10 cellular contexts compared by ENCODE assay signal in the genomic region with DNA sequence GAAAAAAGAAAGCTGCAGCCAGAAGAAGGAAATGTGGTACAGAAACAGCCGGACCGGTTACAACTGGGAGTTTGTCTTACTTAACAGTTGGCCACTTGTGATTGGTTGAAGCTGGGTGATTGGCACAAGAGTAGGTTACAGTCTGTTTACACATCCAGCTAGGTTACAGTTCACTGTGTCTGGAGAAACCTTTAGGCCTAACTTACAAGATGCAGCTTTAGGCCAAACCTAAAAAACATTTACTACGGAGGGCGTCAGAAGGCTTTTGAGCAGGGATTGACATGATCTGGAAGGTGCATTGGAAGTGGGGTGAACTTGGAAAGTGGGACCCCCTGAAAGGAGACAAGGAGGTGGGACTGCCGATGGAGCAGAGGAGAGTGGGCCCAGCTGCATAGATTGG.
DNase-seq lines count a peak whose midpoint lies in the region; ATAC-seq and TF ChIP-seq lines count a peak whose summit lies in the region.
"Had no signal": no experiment of that assay in that cellular context is flagged by ENCODE, and none has a peak within 500 bp of the region (broad histone marks: within the 10 kb centered on the region; RNA-seq: fewer than 3 reads in every experiment).

No MANE protein-coding gene starts in this region.

- TF ChIP-seq POLR2A in NB4 (IDR thresholded peaks at IDR 0.05; ENCODE audit: extremely low read depth, insufficient read length) (no peak), esophagus muscularis mucosa (IDR thresholded peaks at IDR 0.05; ENCODE audit: low read depth) (no peak)

- TF ChIP-seq EP300 in esophagus muscularis mucosa (IDR thresholded peaks at IDR 0.05), result no peak

- intact Hi-C loops in activated T-helper 2 cell treated with anti-CD3 and anti-CD28 coated beads, Interferon-gamma antibody, Interleukin-2, Interleukin-4, amounts not matched to agents 10 μg/mL and 5 μg/mL and 100 μg/mL, durations not matched to agents 14 hours and 24 hours and 36 hours (cut with micrococcal nuclease), result loop anchor here (10.0 kb wide), 1 partner anchor 173 kb away; no protein-coding TSS in a partner anchor
- intact Hi-C loops in esophagus muscularis mucosa (cut with DNase I), result no loop called here

- H3K36me3 ChIP-seq in muscle layer of duodenum (ENCODE audit: control insufficient read depth in 1 of 2, insufficient read depth in 2 of 2, low read length in 2 of 2) (no peaks in the 10 kb centered on the region), MG63 (no peaks in the 10 kb centered on the region), esophagus muscularis mucosa (no peaks in the 10 kb centered on the region)
- H3K36me3 ChIP-seq: breast epithelium had no signal

- H3K27me3 ChIP-seq in muscle layer of duodenum (ENCODE audit: low read depth, low read length) (no peaks in the 10 kb centered on the region), MG63 (no peaks in the 10 kb centered on the region), esophagus muscularis mucosa (no peaks in the 10 kb centered on the region)
- H3K27me3 ChIP-seq: breast epithelium had no signal

- H3K9me3 Mint-ChIP-seq in activated T-helper 2 cell treated with anti-CD3 and anti-CD28 coated beads, Interferon-gamma antibody, Interleukin-2, Interleukin-4, amounts not matched to agents 10 μg/mL and 5 μg/mL and 100 μg/mL, durations not matched to agents 14 hours and 24 hours and 36 hours, result peaks cover 7% of the 10 kb centered on the region

- H3K36me3 Mint-ChIP-seq in activated T-helper 2 cell treated with anti-CD3 and anti-CD28 coated beads, Interferon-gamma antibody, Interleukin-2, Interleukin-4, amounts not matched to agents 10 μg/mL and 5 μg/mL and 100 μg/mL, durations not matched to agents 14 hours and 24 hours and 36 hours (ENCODE audit: low read depth), result no peaks in the 10 kb centered on the region

- no peak overlapping the region for H3K4me3 ChIP-seq in AG10803 (ENCODE audit: low read length)
- H3K4me3 ChIP-seq in NB4 (ENCODE audit: low read depth, low read length), result no peak overlapping the region
- H3K4me3 ChIP-seq in muscle layer of duodenum (ENCODE audit: low read depth in 1 of 2, low read length in 2 of 2), result no peak overlapping the region
- H3K4me3 ChIP-seq in MG63, result no peak overlapping the region
- no peak overlapping the region for H3K4me3 ChIP-seq in esophagus muscularis mucosa
- H3K4me3 ChIP-seq: breast epithelium had no signal

- WGBS in esophagus muscularis mucosa, result 65% methylated on average over 5 of the region's 5 CpGs

- H3K27ac ChIP-seq in epithelial cell of prostate (no peak overlapping the region), muscle layer of duodenum (ENCODE audit: low read length) (peak overlapping the region; percentile 1), esophagus muscularis mucosa (replicated peaks in 1 of 4) (peak overlapping the region in 1 of 4 donors; percentile 31)
- H3K27ac ChIP-seq: breast epithelium had no signal

- H3K9me3 ChIP-seq in muscle layer of duodenum (ENCODE audit: control insufficient read depth in 1 of 2, low read length in 2 of 2) (peaks cover 0 to 3% of the 10 kb centered on the region in 2 donors), MG63 (no peaks in the 10 kb centered on the region), esophagus muscularis mucosa (peaks cover 0 to 6% (median 0%) of the 10 kb centered on the region in 4 donors)
- H3K9me3 ChIP-seq: breast epithelium had no signal

- H3K4me3 Mint-ChIP-seq in activated T-helper 2 cell treated with anti-CD3 and anti-CD28 coated beads, Interferon-gamma antibody, Interleukin-2, Interleukin-4, amounts not matched to agents 10 μg/mL and 5 μg/mL and 100 μg/mL, durations not matched to agents 14 hours and 24 hours and 36 hours (ENCODE audit: low read depth), result no peak overlapping the region

- ATAC-seq in GM19452 (IDR thresholded peaks at IDR 0.05; ENCODE audit: unreplicated experiment), result no peak

- H3K27ac Mint-ChIP-seq in activated T-helper 2 cell treated with anti-CD3 and anti-CD28 coated beads, Interferon-gamma antibody, Interleukin-2, Interleukin-4, amounts not matched to agents 10 μg/mL and 5 μg/mL and 100 μg/mL, durations not matched to agents 14 hours and 24 hours and 36 hours, result no peak overlapping the region

- TF ChIP-seq CTCF in AG10803 (conservative IDR thresholded peaks at IDR 0.05; ENCODE audit: low read length) (no peak), NB4 (IDR thresholded peaks at IDR 0.05; ENCODE audit: low read depth, low read length) (no peak), esophagus muscularis mucosa (IDR thresholded peaks at IDR 0.05) (no peak)

- DNase-seq in AG10803 (ENCODE audit: low read depth) (peak; percentile 81), NB4 (ENCODE audit: low read depth) (peak; percentile 7), epithelial cell of prostate (ENCODE audit: low read depth, low spot score) (peak; percentile 46), MG63 (no peak), esophagus muscularis mucosa (ENCODE audit: extremely low spot score) (no peak)
- DNase-seq in activated T-helper 2 cell treated with anti-CD3 and anti-CD28 coated beads, Interferon-gamma antibody, Interleukin-2, Interleukin-4, amounts not matched to agents 10 μg/mL and 5 μg/mL and 100 μg/mL, durations not matched to agents 14 hours and 24 hours and 36 hours (ENCODE audit: low spot score), result no peak
- DNase-seq: OCI-M1 had no signal

- H3K27me3 Mint-ChIP-seq in activated T-helper 2 cell treated with anti-CD3 and anti-CD28 coated beads, Interferon-gamma antibody, Interleukin-2, Interleukin-4, amounts not matched to agents 10 μg/mL and 5 μg/mL and 100 μg/mL, durations not matched to agents 14 hours and 24 hours and 36 hours (ENCODE audit: low read depth), result no peaks in the 10 kb centered on the region

- peaks cover 15% of the 10 kb centered on the region for H3K4me1 Mint-ChIP-seq in activated T-helper 2 cell treated with anti-CD3 and anti-CD28 coated beads, Interferon-gamma antibody, Interleukin-2, Interleukin-4, amounts not matched to agents 10 μg/mL and 5 μg/mL and 100 μg/mL, durations not matched to agents 14 hours and 24 hours and 36 hours (ENCODE audit: low read depth)

- H3K4me1 ChIP-seq in muscle layer of duodenum (ENCODE audit: control insufficient read depth in 1 of 2, insufficient read depth in 2 of 2, low read length in 2 of 2) (no peaks in the 10 kb centered on the region), esophagus muscularis mucosa (peaks cover 0 to 18% (median 14%) of the 10 kb centered on the region in 4 donors)
- H3K4me1 ChIP-seq: breast epithelium had no signal

Comparison
In these comparisons a context has a peak if more than half of its experiments do, and no peak if none do; other contexts are left out.
1. DNase-seq: peak in AG10803 (single experiment), NB4 (single experiment) and epithelial cell of prostate (single experiment); none in activated T-helper 2 cell treated with anti-CD3 and anti-CD28 coated beads, Interferon-gamma antibody, Interleukin-2, Interleukin-4, amounts not matched to agents 10 μg/mL and 5 μg/mL and 100 μg/mL, durations not matched to agents 14 hours and 24 hours and 36 hours (single experiment), MG63 (single experiment) and esophagus muscularis mucosa (single experiment).